ENCODE assay signal across 8 cellular contexts in the genomic region with DNA sequence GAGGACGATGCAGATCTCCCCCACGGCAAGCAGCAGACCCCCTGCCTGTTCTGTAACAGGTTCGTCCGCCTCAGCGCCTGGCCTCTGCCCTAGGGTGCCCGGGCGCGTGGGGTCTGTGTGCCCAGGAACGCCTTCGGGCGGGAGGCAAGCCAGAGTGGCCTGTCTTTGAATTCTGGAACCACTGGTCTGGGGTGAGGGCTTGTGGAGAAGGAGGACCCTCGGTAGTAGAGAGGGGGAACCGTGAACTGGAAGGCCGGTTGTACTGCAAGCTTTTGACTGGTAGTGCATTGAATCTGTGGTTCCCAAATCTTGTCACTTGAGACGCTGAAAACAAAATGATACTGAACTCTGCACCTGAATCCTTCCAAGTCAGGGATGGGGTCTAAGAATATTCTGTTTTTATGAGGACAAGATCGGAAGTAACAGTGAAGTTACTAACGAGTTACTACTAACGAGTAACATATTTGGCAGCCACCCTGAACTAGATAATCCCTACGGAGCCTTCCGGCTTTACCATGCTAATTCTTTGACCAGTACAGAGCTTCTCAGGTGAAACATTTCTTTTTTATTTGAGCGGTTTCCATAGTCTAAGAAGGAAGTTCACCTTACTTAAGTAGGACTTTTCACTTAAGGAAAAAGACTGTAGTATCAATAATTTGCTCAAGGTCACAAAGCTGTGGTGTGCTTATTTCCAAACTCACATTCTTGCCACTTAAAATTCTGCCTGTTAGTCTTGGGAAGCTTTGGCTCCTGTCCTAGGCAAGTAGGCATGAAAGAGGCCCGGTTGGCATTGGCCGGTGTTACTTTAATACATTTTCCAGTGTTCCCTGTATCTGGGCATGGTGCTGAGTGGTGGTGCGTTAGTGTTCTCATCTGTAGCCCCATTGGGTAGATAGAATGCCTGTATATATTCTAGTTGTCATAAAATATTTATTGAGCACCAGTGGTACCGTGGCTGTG. TPM values are rescaled to one million over a fixed set of nuclear protein-coding genes. Genes with fewer than 3 reads are reported as not detected.
DNase-seq lines count a peak whose midpoint lies in the region; ATAC-seq and TF ChIP-seq lines count a peak whose summit lies in the region.

No MANE protein-coding gene starts in this region.

- TF ChIP-seq EP300 in Ishikawa (IDR thresholded peaks at IDR 0.05; ENCODE audit: borderline replicate concordance), result no peak

- ATAC-seq in GM21515 (IDR thresholded peaks at IDR 0.05; ENCODE audit: unreplicated experiment), result peak; percentile 20

- DNase-seq in NCI-H1092 treated with DMSO at 0.1 percent for 48 hours (lab: John Stamatoyannopoulos, UW) (peak; percentile 56), NCI-H1092 (lab: John Stamatoyannopoulos, UW) (no peak), activated T-cell treated with anti-CD3 and anti-CD28 coated beads for 48 hours (ENCODE audit: low read depth) (peak; percentile 21), germinal center (ENCODE audit: low spot score) (peak; percentile 31), renal cortical epithelial cell (ENCODE audit: low read depth) (peak; percentile 50), NCI-H1436 treated with DMSO at 0.1 percent for 48 hours (lab: John Stamatoyannopoulos, UW) (no peak)

- TF ChIP-seq RAD21 in Ishikawa (IDR thresholded peaks at IDR 0.05; ENCODE audit: low read depth), result no peak

TF ChIP-seq in Ishikawa, 13 proteins besides CTCF, POLR2A, EP300 and RAD21:
- TF ChIP-seq CEBPB (IDR thresholded peaks at IDR 0.05), result no peak
- TF ChIP-seq, protein P1, sequence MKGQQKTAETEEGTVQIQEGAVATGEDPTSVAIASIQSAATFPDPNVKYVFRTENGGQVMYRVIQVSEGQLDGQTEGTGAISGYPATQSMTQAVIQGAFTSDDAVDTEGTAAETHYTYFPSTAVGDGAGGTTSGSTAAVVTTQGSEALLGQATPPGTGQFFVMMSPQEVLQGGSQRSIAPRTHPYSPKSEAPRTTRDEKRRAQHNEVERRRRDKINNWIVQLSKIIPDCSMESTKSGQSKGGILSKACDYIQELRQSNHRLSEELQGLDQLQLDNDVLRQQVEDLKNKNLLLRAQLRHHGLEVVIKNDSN (IDR thresholded peaks at IDR 0.05), result no peak
- TF ChIP-seq, protein P2, sequence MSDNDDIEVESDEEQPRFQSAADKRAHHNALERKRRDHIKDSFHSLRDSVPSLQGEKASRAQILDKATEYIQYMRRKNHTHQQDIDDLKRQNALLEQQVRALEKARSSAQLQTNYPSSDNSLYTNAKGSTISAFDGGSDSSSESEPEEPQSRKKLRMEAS (IDR thresholded peaks at IDR 0.05), result no peak
- TF ChIP-seq YY1 (IDR thresholded peaks at IDR 0.05; ENCODE audit: low read depth), result no peak
- TF ChIP-seq, protein P3, sequence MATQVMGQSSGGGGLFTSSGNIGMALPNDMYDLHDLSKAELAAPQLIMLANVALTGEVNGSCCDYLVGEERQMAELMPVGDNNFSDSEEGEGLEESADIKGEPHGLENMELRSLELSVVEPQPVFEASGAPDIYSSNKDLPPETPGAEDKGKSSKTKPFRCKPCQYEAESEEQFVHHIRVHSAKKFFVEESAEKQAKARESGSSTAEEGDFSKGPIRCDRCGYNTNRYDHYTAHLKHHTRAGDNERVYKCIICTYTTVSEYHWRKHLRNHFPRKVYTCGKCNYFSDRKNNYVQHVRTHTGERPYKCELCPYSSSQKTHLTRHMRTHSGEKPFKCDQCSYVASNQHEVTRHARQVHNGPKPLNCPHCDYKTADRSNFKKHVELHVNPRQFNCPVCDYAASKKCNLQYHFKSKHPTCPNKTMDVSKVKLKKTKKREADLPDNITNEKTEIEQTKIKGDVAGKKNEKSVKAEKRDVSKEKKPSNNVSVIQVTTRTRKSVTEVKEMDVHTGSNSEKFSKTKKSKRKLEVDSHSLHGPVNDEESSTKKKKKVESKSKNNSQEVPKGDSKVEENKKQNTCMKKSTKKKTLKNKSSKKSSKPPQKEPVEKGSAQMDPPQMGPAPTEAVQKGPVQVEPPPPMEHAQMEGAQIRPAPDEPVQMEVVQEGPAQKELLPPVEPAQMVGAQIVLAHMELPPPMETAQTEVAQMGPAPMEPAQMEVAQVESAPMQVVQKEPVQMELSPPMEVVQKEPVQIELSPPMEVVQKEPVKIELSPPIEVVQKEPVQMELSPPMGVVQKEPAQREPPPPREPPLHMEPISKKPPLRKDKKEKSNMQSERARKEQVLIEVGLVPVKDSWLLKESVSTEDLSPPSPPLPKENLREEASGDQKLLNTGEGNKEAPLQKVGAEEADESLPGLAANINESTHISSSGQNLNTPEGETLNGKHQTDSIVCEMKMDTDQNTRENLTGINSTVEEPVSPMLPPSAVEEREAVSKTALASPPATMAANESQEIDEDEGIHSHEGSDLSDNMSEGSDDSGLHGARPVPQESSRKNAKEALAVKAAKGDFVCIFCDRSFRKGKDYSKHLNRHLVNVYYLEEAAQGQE (IDR thresholded peaks at IDR 0.05; ENCODE audit: low read depth), result no peak
- TF ChIP-seq FOXM1 (IDR thresholded peaks at IDR 0.05; ENCODE audit: borderline replicate concordance, low read depth), result no peak
- 0 out of 2 replicates have a peak, but pooled peaks have one; percentile 54 for TF ChIP-seq ZBTB7A (IDR thresholded peaks at IDR 0.05; ENCODE audit: low read depth)
- no peak for TF ChIP-seq NFIC (IDR thresholded peaks at IDR 0.05)
- no peak for TF ChIP-seq TCF12 (IDR thresholded peaks at IDR 0.05; ENCODE audit: low read depth)

RNA-seq across cellular contexts. Expression of a gene that starts 0.9 kb away (rescaled TPM):
- 16.4 and 21.5 TPM in 2 replicates for total RNA-seq in renal cortical epithelial cell

RNA-seq across cellular contexts. Expression of a gene that starts 24.9 kb away (rescaled TPM):
- total RNA-seq in renal cortical epithelial cell, result 84.3 and 86.8 TPM in 2 replicates

Comparison
In these comparisons a context has a peak if more than half of its experiments do, and no peak if none do; other contexts are left out.
1. DNase-seq: peak in NCI-H1092 treated with DMSO at 0.1 percent for 48 hours (single experiment), activated T-cell treated with anti-CD3 and anti-CD28 coated beads for 48 hours (single experiment), germinal center (single experiment) and renal cortical epithelial cell (single experiment); none in NCI-H1092 (single experiment) and NCI-H1436 treated with DMSO at 0.1 percent for 48 hours (single experiment).